ENCODE assay signal across 8 cellular contexts in genomic region chr2:174337337-174338154, GRCh38. TPM values are rescaled to one million over a fixed set of nuclear protein-coding genes. Genes with fewer than 3 reads are reported as not detected.
DNase-seq lines count a peak whose midpoint lies in the region; ATAC-seq and TF ChIP-seq lines count a peak whose summit lies in the region.

No MANE protein-coding gene starts in this region.

- H3K4me1 ChIP-seq in mucosa of descending colon (ENCODE audit: low read depth), result peaks cover 60% of the 10 kb centered on the region

- no peaks in the 10 kb centered on the region for H3K36me3 ChIP-seq in mucosa of descending colon (ENCODE audit: low read depth)

- DNase-seq in AG09309 (ENCODE audit: low read depth), result no peak
- DNase-seq in GM12864 (ENCODE audit: low read depth), result no peak
- DNase-seq in NCI-H1694 treated with DMSO at 0.1 percent for 48 hours (lab: John Stamatoyannopoulos, UW), result peak; percentile 47
- DNase-seq in mucosa of descending colon, result peak in 2 of 3 donors; percentile 22 to 54
- no peak for DNase-seq in G401 (ENCODE audit: low spot score)

- H3K4me3 Mint-ChIP-seq in brain, result peak overlapping the region; percentile 80 to 96 (median 87)

- H3K4me3 ChIP-seq in AG09309 (ENCODE audit: control insufficient read depth, low read depth, low read length), result peak overlapping the region; percentile 67
- peak overlapping the region; percentile 30 for H3K4me3 ChIP-seq in GM12864 (ENCODE audit: low read depth, low read length)
- no peak overlapping the region for H3K4me3 ChIP-seq in mucosa of descending colon

- H3K4me1 Mint-ChIP-seq in brain, result peaks cover 55% of the 10 kb centered on the region

- H3K27me3 Mint-ChIP-seq in brain, result peaks cover 76% of the 10 kb centered on the region

- peaks cover 6% of the 10 kb centered on the region for H3K36me3 Mint-ChIP-seq in brain

- TF ChIP-seq CTCF in AG09309 (IDR thresholded peaks at IDR 0.05; ENCODE audit: control insufficient read depth, insufficient read depth, low read depth, low read length, missing control alignments), result no peak
- TF ChIP-seq CTCF in GM12864 (IDR thresholded peaks at IDR 0.05; ENCODE audit: low read depth, low read length, missing control alignments), result no peak
- TF ChIP-seq CTCF in brain (conservative IDR thresholded peaks at IDR 0.05), result no peak
- TF ChIP-seq CTCF in mucosa of descending colon (IDR thresholded peaks at IDR 0.05), result no peak

- peak overlapping the region in 4 of 5 experiments; percentile 36 to 96 (median 88) for H3K27ac Mint-ChIP-seq in brain

- H3K9me3 ChIP-seq in mucosa of descending colon, result no peaks in the 10 kb centered on the region

- in situ Hi-C loops in G401 (cut with HindIII; ENCODE audit: low sequenced_read_pairs), result no loop called here

- ATAC-seq in mucosa of descending colon, result peak; percentile 33
- ATAC-seq in GM19397 (IDR thresholded peaks at IDR 0.05; ENCODE audit: unreplicated experiment), result no peak
- ATAC-seq in HG03135 (IDR thresholded peaks at IDR 0.05; ENCODE audit: unreplicated experiment), result no peak

- H3K9me3 Mint-ChIP-seq in brain, result peaks cover 0 to 3% (median 0%) of the 10 kb centered on the region in 5 experiments

- intact Hi-C loops in mucosa of descending colon (cut with DNase I, micrococcal nuclease), result loop anchor here in 1 of 2 donors (10.0 kb wide), 1 partner anchor 933 kb away; no protein-coding TSS in a partner anchor

RNA-seq across cellular contexts. Expression of gene SP9, which starts 2.8 kb away (rescaled TPM):
- 0.61 TPM for polyA plus RNA-seq in brain (ENCODE audit: insufficient read depth, low read depth, low replicate concordance)
- not detected for total RNA-seq in mucosa of descending colon
- total RNA-seq in G401 (2014; rRNA removed; shearing (Covaris generic)), result not detected in 2 replicates

RNA-seq across cellular contexts. Expression of gene SCRN3, which starts 58.0 kb away (rescaled TPM):
- polyA plus RNA-seq in brain (ENCODE audit: insufficient read depth, low read depth, low replicate concordance), result 9.6 TPM
- 10 to 100 TPM; 21.9 to 24.9 (median 22.7) TPM for total RNA-seq in mucosa of descending colon
- 7.4 and 11.4 TPM in 2 replicates for total RNA-seq in G401 (2014; rRNA removed; shearing (Covaris generic))

Comparison
In these comparisons a context has a peak if more than half of its experiments do, and no peak if none do; other contexts are left out.
1. DNase-seq: peak in NCI-H1694 treated with DMSO at 0.1 percent for 48 hours (single experiment) and mucosa of descending colon (2 of 3); none in AG09309 (single experiment), GM12864 (single experiment) and G401 (single experiment).